In the genomic region with DNA sequence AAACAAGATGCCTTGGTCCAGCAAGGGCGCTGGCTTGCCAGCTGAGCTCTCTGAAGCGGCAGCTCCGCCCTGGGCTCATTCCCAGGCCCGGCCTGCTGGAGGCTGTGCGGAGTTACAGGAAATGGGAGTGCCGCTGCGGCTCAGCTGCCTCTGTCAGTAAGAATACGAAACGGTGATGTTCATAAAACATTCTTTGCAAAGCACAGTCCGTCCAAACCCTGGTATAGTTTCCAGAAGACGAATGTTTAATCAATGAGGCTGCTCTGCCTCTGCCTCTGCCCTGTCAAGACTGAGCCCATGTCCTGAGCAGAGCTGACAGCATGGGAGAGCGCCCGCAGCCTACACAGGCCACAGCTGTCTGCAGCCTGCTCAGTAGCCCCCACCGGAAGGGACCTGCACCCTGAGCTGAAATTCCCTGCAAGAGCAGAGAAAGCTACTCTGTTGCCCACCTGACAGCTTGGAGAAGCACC, we compare ENCODE assay signal across 8 cellular contexts.
A peak's percentile ranks its signal among the peaks of the same experiment; 100 is the strongest.
DNase-seq lines count a peak whose midpoint lies in the region; ATAC-seq and TF ChIP-seq lines count a peak whose summit lies in the region.

No MANE protein-coding gene starts in this region.

- ATAC-seq in GM19324 (IDR thresholded peaks at IDR 0.05; ENCODE audit: low FRiP score, unreplicated experiment) (no peak), HG02852 (IDR thresholded peaks at IDR 0.05; ENCODE audit: unreplicated experiment) (no peak)

- peak; percentile 34 for TF ChIP-seq CTCF in astrocyte of the cerebellum (IDR thresholded peaks at IDR 0.05; ENCODE audit: low read depth, low read length, missing control alignments)
- peak; percentile 25 for TF ChIP-seq CTCF in retinal pigment epithelial cell (conservative IDR thresholded peaks at IDR 0.05; ENCODE audit: low read depth, low read length)
- no peak for TF ChIP-seq CTCF in GM20000 (IDR thresholded peaks at IDR 0.05; ENCODE audit: extremely low read depth, missing control alignments)

- in situ Hi-C loops in astrocyte of the cerebellum (cut with HindIII; ENCODE audit: low sequenced_read_pairs) = no loop called here

- DNase-seq in 8988T = peak; percentile 67
- DNase-seq in HT-29 (ENCODE audit: low spot score) = peak; percentile 70
- DNase-seq in astrocyte of the cerebellum (ENCODE audit: low read depth) = peak; percentile 60
- peak; percentile 28 for DNase-seq in iPS DF 19.7 (ENCODE audit: low read depth, low spot score)
- no peak for DNase-seq in retinal pigment epithelial cell (ENCODE audit: low read depth)
- DNase-seq in GM20000 (ENCODE audit: low spot score) = no peak

- H3K4me3 ChIP-seq in astrocyte of the cerebellum (ENCODE audit: low read depth, low read length) = no peak overlapping the region
- no peak overlapping the region for H3K4me3 ChIP-seq in retinal pigment epithelial cell (ENCODE audit: low read length)

Comparison
In these comparisons a context has a peak if more than half of its experiments do, and no peak if none do; other contexts are left out.
1. DNase-seq: peak in 8988T (single experiment), HT-29 (single experiment), astrocyte of the cerebellum (single experiment) and iPS DF 19.7 (single experiment); none in retinal pigment epithelial cell (single experiment) and GM20000 (single experiment).